Comparison of ENCODE assay signal across 8 cellular contexts in genomic region chr17:32100323-32100722, GRCh38. TPM values are rescaled to one million over a fixed set of nuclear protein-coding genes. Genes with fewer than 3 reads are reported as not detected.
DNase-seq lines count a peak whose midpoint lies in the region; ATAC-seq, FAIRE-seq and TF ChIP-seq lines count a peak whose summit lies in the region.
"Not testable (repeated sequence)": the region's sequence is repeated elsewhere in the genome, so short reads cannot be mapped to it uniquely, and the experiment has no call there.

No MANE protein-coding gene starts in this region.

- not testable (repeated sequence) for TF ChIP-seq POLR2A in HepG2 (IDR thresholded peaks at IDR 0.05; ENCODE audit: insufficient read depth in 1 of 2, low read depth in 2 of 2, low read length in 2 of 2)

- not testable (repeated sequence) for H3K9ac ChIP-seq in SK-N-SH; endodermal cell (ENCODE audit: extremely low read depth, low read length, poor library complexity, severe bottlenecking); HepG2 (ENCODE audit: insufficient read depth, low read depth, low read length)

- not testable (repeated sequence) for TF ChIP-seq CTCF in C4-2B (conservative IDR thresholded peaks at IDR 0.05); GM23338 (conservative IDR thresholded peaks at IDR 0.05; ENCODE audit: low read depth in 2 of 2); Panc1 (IDR thresholded peaks at IDR 0.05); SK-N-SH (IDR thresholded peaks at IDR 0.05); endodermal cell (conservative IDR thresholded peaks at IDR 0.05); HepG2 (CRISPR knock-in tag; IDR thresholded peaks at IDR 0.05); osteocyte (IDR thresholded peaks at IDR 0.05)

- H3K4me1 ChIP-seq in GM23338 (ENCODE audit: insufficient read depth) (peaks cover 21% of the 10 kb centered on the region), Panc1 (ENCODE audit: control insufficient read depth, insufficient read depth, low read length) (peaks cover 23% of the 10 kb centered on the region), SK-N-SH (ENCODE audit: control insufficient read depth in 1 of 2, insufficient read depth in 2 of 2, low read depth in 1 of 2, low read length in 1 of 2) (peaks cover 0 to 27% of the 10 kb centered on the region in 2 experiments; a peak in 2 of 4 replicates), HepG2 (ENCODE audit: insufficient read depth, low read length) (peaks cover 12% of the 10 kb centered on the region; the same call in 1 of the 2 replicates)
- H3K4me1 ChIP-seq in endodermal cell (ENCODE audit: control insufficient read depth, insufficient read depth, low read length) = not testable (repeated sequence)

- not testable (repeated sequence) for H3K9me3 Mint-ChIP-seq in GM23338; endodermal cell; osteocyte (ENCODE audit: unreplicated experiment)

- not testable (repeated sequence) for H3K36me3 Mint-ChIP-seq in GM23338 (ENCODE audit: low read depth); endodermal cell (ENCODE audit: low read depth); osteocyte (ENCODE audit: unreplicated experiment)

- not testable (repeated sequence) for H3K4me2 ChIP-seq in GM23338; SK-N-SH; HepG2 (ENCODE audit: low read depth, low read length)

- H3F3A ChIP-seq in GM23338 (replicated peaks; ENCODE audit: low read depth) = not testable (repeated sequence)
- peaks cover 10% of the 10 kb centered on the region for H3F3A ChIP-seq in SK-N-SH (replicated peaks; ENCODE audit: insufficient read depth)

- not testable (repeated sequence) for FAIRE-seq in HepG2 (lab: Jason Lieb, UNC)

- not testable (repeated sequence) for H4K20me1 ChIP-seq in GM23338 (replicated peaks; ENCODE audit: insufficient read depth); SK-N-SH (ENCODE audit: insufficient read depth); HepG2 (ENCODE audit: insufficient read depth, low read length)

- ATAC-seq in GM23338, Panc1, HepG2: not testable (repeated sequence)

- H3K27me3 Mint-ChIP-seq in GM23338 (ENCODE audit: insufficient read depth, low read depth, poor library complexity) = peaks cover 16% of the 10 kb centered on the region
- H3K27me3 Mint-ChIP-seq in endodermal cell (ENCODE audit: insufficient read depth) = not testable (repeated sequence)
- peaks cover 18% of the 10 kb centered on the region for H3K27me3 Mint-ChIP-seq in osteocyte (ENCODE audit: unreplicated experiment)

- peak overlapping the region; percentile 25 for H2AFZ ChIP-seq in GM23338
- peak overlapping the region; percentile 28; the same call in 1 of the 2 replicates for H2AFZ ChIP-seq in SK-N-SH (ENCODE audit: low read depth)
- H2AFZ ChIP-seq in HepG2 (ENCODE audit: low read length) = not testable (repeated sequence)

- H3K4me3 ChIP-seq in GM23338; Panc1 (ENCODE audit: low read depth in 2 of 2, low read length in 2 of 2); SK-N-SH (ENCODE audit: low read depth in 2 of 2, low read length in 1 of 2); endodermal cell (ENCODE audit: low read length); HepG2 (replicated peaks in 1 of 3; ENCODE audit: insufficient read depth in 1 of 3, low read depth in 2 of 3, low read length in 3 of 3): not testable (repeated sequence)

- H3K4me3 Mint-ChIP-seq in GM23338; endodermal cell; osteocyte (ENCODE audit: unreplicated experiment): not testable (repeated sequence)

- WGBS in SK-N-SH (ENCODE audit: low lambda C conversion rate) = 88% methylated on average over 8 of the region's 8 CpGs
- WGBS in endodermal cell (ENCODE audit: insufficient coverage in 1 of 2, insufficient read length in 1 of 2), 2 experiments = 93 to 97% methylated on average over 5 to 8 of the region's 8 CpGs
- WGBS in HepG2 (ENCODE audit: low lambda C conversion rate) = 17% methylated on average over 8 of the region's 8 CpGs

- peak overlapping the region; percentile 16 for H3K27ac ChIP-seq in C4-2B
- not testable (repeated sequence) for H3K27ac ChIP-seq in GM23338 (ENCODE audit: low read depth); endodermal cell (ENCODE audit: low read depth, low read length); HepG2 (ENCODE audit: extremely low read length, insufficient read depth, low read length)
- H3K27ac ChIP-seq in Panc1 (ENCODE audit: low read length) = 0 out of 2 replicates have a peak overlapping the region, but pooled peaks have one; percentile 37
- H3K27ac ChIP-seq in SK-N-SH (ENCODE audit: low read depth in 2 of 2, low read length in 1 of 2) = 0 out of 4 replicates have a peak overlapping the region, but pooled peaks of 1 of the 2 experiments have one; percentile 21

- not testable (repeated sequence) for DNase-seq in GM23338 (ENCODE audit: low spot score); Panc1 (ENCODE audit: low read depth, low spot score); SK-N-SH; HepG2 (ENCODE audit: low spot score)
- DNase-seq in activated CD8-positive, alpha-beta memory T cell treated with anti-CD3 and anti-CD28 coated beads for 24 hours = peak; percentile 7
- peak; percentile 26 for DNase-seq in endodermal cell
- DNase-seq in osteocyte (ENCODE audit: extremely low spot score, unreplicated experiment) = peak; percentile 40

- POLR2A ChIA-PET in Panc1 (lab: Charles Lee); SK-N-SH (lab: Yijun Ruan, JAX); HepG2 (lab: Yijun Ruan, JAX): not testable (repeated sequence)

- H3K36me3 ChIP-seq in GM23338 (ENCODE audit: insufficient read depth); Panc1 (ENCODE audit: control insufficient read depth, insufficient read depth, low read length); SK-N-SH (replicated peaks in 1 of 2; ENCODE audit: control insufficient read depth in 1 of 2, insufficient read depth in 2 of 2, low read length in 1 of 2); endodermal cell (ENCODE audit: control insufficient read depth, insufficient read depth, low read length); HepG2 (replicated peaks in 1 of 2; ENCODE audit: control insufficient read depth in 1 of 2, insufficient read depth in 2 of 2, low read length in 2 of 2): not testable (repeated sequence)

- in situ Hi-C loops in Panc1 (cut with HindIII; ENCODE audit: low pct_unique_long_range_greater_than_20kb, low sequenced_read_pairs); HepG2 (cut with HindIII; ENCODE audit: extremely low pct_ligation_motif_present, low pct_unique_long_range_greater_than_20kb): not testable (repeated sequence)

- H3K9me3 ChIP-seq in Panc1 (ENCODE audit: control insufficient read depth, insufficient read depth, low read depth, low read length); SK-N-SH; endodermal cell (ENCODE audit: control insufficient read depth, low read length); HepG2 (ENCODE audit: low read length): not testable (repeated sequence)

- H3K4me1 Mint-ChIP-seq in GM23338 (peaks cover 24% of the 10 kb centered on the region), endodermal cell (peaks cover 12% of the 10 kb centered on the region)
- H3K4me1 Mint-ChIP-seq in osteocyte (ENCODE audit: unreplicated experiment) = not testable (repeated sequence)

- not testable (repeated sequence) for TF ChIP-seq RAD21 in SK-N-SH (IDR thresholded peaks at IDR 0.05; ENCODE audit: low read length); HepG2 (CRISPR knock-in tag; IDR thresholded peaks at IDR 0.05)

- not testable (repeated sequence) for H3K27me3 ChIP-seq in GM23338 (ENCODE audit: insufficient read depth); Panc1 (ENCODE audit: control insufficient read depth, insufficient read depth, low read length); SK-N-SH (ENCODE audit: insufficient read depth); endodermal cell (ENCODE audit: control insufficient read depth, insufficient read depth, low read length, poor library complexity, severe bottlenecking); HepG2 (ENCODE audit: control insufficient read depth in 1 of 2, insufficient read depth in 2 of 2, low read length in 2 of 2)

- intact Hi-C loops in Panc1 (cut with micrococcal nuclease; ENCODE audit: unreplicated experiment); HepG2 (cut with micrococcal nuclease; ENCODE audit: unreplicated experiment): not testable (repeated sequence)

- not testable (repeated sequence) for H3K27ac Mint-ChIP-seq in GM23338; endodermal cell; osteocyte (ENCODE audit: unreplicated experiment)

- not testable (repeated sequence) for TF ChIP-seq EP300 in SK-N-SH (IDR thresholded peaks at IDR 0.05; ENCODE audit: borderline replicate concordance in 1 of 2, low read depth in 1 of 2, low read length in 1 of 2); HepG2 (IDR thresholded peaks at IDR 0.05; ENCODE audit: low read depth in 2 of 2, low read length in 2 of 2); HepG2 (CRISPR knock-in tag; IDR thresholded peaks at IDR 0.05; ENCODE audit: borderline replicate concordance)

- CTCF ChIA-PET in Panc1 (lab: Charles Lee); HepG2 (lab: Yijun Ruan, JAX; ENCODE audit: low intra/inter-chr PET ratio, low total read pairs): not testable (repeated sequence)
- CTCF ChIA-PET in SK-N-SH (lab: Yijun Ruan, JAX) = interaction anchor here (1.2 kb wide), 1 partner anchor 38 kb away, joined by 3 read pairs; no protein-coding TSS in a partner anchor

- BruUV-seq in Panc1 (replicated peaks; lab: Mats Ljungman, UMichigan); HepG2 (replicated peaks; lab: Mats Ljungman, UMichigan): not testable (repeated sequence)

- H3K9me2 ChIP-seq in GM23338 (ENCODE audit: insufficient read depth); SK-N-SH: not testable (repeated sequence)

- H3K79me2 ChIP-seq in GM23338 (replicated peaks; ENCODE audit: insufficient read depth); SK-N-SH (ENCODE audit: insufficient read depth); HepG2 (ENCODE audit: insufficient read depth, low read length): not testable (repeated sequence)

RNA-seq across cellular contexts. Expression of gene RHOT1, which starts 42.0 kb away (rescaled TPM):
- 51.4 and 53.5 TPM in 2 replicates for total RNA-seq in GM23338 (2014; rRNA removed; shearing (Covaris generic))
- polyA plus RNA-seq in GM23338 (2016; fragmentation: Nextera tagmentation; extraction: Ambion mirVana) = 38.8 and 40.8 TPM in 2 replicates
- 39.2 TPM for total RNA-seq in Panc1 (2021; ENCODE audit: unreplicated experiment)
- 23.5 TPM for polyA plus RNA-seq in Panc1 (2012; ENCODE audit: insufficient read length)
- 25.0 and 36.1 TPM in 2 replicates for polyA plus RNA-seq in SK-N-SH (2012; rRNA removed)
- polyA plus RNA-seq in SK-N-SH (2012; cell fraction: cytosol; rRNA removed) = 39.7 and 42.9 TPM in 2 replicates
- polyA plus RNA-seq in SK-N-SH (2012; cell fraction: nucleus; rRNA removed) = 11.5 and 30.5 TPM in 2 replicates
- 10 to 100 TPM; 30.0 to 35.7 TPM for total RNA-seq in endodermal cell
- polyA plus RNA-seq in endodermal cell (2013, experiment 1 of 2) = 47.5 TPM
- 44.7 TPM for polyA plus RNA-seq in endodermal cell (2013, experiment 2 of 2)
- 25.6 and 29.5 TPM in 2 replicates for total RNA-seq in HepG2 (2016; rRNA removed; fragmentation: Illumina TruSeq; extraction: Trizol)
- 16.0 and 18.5 TPM in 2 replicates for total RNA-seq in HepG2 (2016; cell fraction: cytosol; rRNA removed; fragmentation: Illumina TruSeq; extraction: Trizol; ENCODE audit: low read depth)
- 28.1 and 32.3 TPM in 2 replicates for total RNA-seq in HepG2 (2016; cell fraction: insoluble cytoplasmic fraction; rRNA removed; fragmentation: Illumina TruSeq; extraction: Trizol)
- 28.9 and 30.2 TPM in 2 replicates for total RNA-seq in HepG2 (2016; cell fraction: membrane; rRNA removed; fragmentation: Illumina TruSeq; extraction: Trizol)
- total RNA-seq in HepG2 (2016; cell fraction: nucleus; rRNA removed; fragmentation: Illumina TruSeq; extraction: Trizol) = 26.9 and 28.2 TPM in 2 replicates
- polyA plus RNA-seq in HepG2 (2011; rRNA removed) = 32.5 and 41.5 TPM in 2 replicates
- polyA plus RNA-seq in HepG2 (2011; cell fraction: cytosol; rRNA removed) = 18.7 and 30.4 TPM in 2 replicates
- 9.7 and 15.2 TPM in 2 replicates for polyA plus RNA-seq in HepG2 (2011; cell fraction: nucleus; rRNA removed)
- polyA plus RNA-seq in HepG2 (2012) = 16.7 and 20.5 TPM in 2 replicates
- 7.1 and 8.2 TPM in 2 replicates for polyA plus RNA-seq in HepG2 (2016; cell fraction: cytosol; fragmentation: Illumina TruSeq; extraction: Trizol; ENCODE audit: low read depth)
- polyA plus RNA-seq in HepG2 (2016; cell fraction: insoluble cytoplasmic fraction; fragmentation: Illumina TruSeq; extraction: Trizol; ENCODE audit: low read depth) = 29.2 and 30.8 TPM in 2 replicates
- 20.4 and 22.8 TPM in 2 replicates for polyA plus RNA-seq in HepG2 (2016; cell fraction: membrane; fragmentation: Illumina TruSeq; extraction: Trizol; ENCODE audit: low read depth)
- 28.3 and 30.5 TPM in 2 replicates for polyA plus RNA-seq in HepG2 (2016; cell fraction: nucleus; fragmentation: Illumina TruSeq; extraction: Trizol; ENCODE audit: insufficient read depth, low read depth)
- 19.0 and 20.1 TPM in 2 replicates for polyA minus RNA-seq in HepG2 (2011; rRNA and poly(A)+ RNA removed; ENCODE audit: low replicate concordance)
- polyA minus RNA-seq in HepG2 (2011; cell fraction: cytosol; rRNA and poly(A)+ RNA removed) = 17.0 and 19.7 TPM in 2 replicates
- polyA minus RNA-seq in HepG2 (2011; cell fraction: nucleus; rRNA and poly(A)+ RNA removed) = 48.0 and 48.5 TPM in 2 replicates
- 32.2 and 33.2 TPM in 2 replicates for total RNA-seq in osteocyte
